1 cellular context compared by ENCODE assay signal in the genomic region with DNA sequence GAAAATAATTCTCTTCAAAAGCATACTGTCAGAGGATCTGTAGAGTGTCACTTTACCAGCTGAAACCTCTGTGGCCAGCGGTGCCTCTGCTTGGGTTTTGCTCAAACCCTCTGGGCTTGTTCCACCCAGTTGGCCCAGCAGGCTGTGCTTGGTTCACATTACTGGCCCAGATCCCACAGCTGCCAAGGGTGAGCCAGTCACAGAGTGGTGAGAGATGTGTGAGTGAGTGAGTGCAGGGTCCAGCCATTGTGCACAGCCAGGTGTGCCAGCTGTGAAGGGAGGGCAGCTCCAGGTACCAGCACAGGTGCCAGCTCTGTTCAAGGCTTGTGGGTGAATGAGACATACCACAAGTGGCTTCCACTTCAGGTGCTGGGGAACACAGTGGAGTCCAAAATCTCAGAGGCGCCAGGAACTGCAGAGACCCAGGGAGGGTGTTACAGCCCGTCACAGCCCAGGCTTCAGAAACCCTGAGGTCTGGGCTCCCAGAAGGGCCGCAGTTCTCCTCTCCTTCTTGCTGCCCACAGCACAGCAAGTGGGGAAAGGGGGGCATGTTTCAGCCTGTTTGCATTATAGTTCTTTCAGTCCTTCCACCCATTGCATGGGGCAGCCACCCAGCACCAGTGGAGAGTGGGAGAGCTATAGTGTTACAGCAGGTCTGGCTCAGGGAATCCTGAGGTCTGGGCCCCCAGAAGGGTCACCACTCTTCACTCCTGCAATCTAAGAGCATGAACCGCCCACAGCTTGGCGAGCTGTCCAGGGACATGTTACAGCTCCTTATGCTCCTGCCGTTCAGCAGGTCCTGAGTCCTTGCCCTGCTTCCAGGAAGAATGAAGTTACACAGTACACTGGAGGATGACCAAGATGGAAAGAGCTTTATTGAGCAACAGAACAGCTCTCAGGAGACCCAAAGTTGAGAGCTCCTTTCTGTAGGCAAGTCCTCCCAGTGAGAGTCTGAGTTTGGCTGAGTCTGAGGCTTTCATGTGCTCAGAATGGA.
TF ChIP-seq lines count a peak whose summit lies in the region.

No MANE protein-coding gene starts in this region.

TF ChIP-seq in H1, 55 proteins besides CTCF, POLR2A, EP300 and RAD21 (continued from another document):
- TF ChIP-seq EGR1 (IDR thresholded peaks at IDR 0.05; ENCODE audit: borderline replicate concordance, low read depth, low read length) (no peak), ASH2L (IDR thresholded peaks at IDR 0.05; ENCODE audit: low read length) (no peak), SIX5 (IDR thresholded peaks at IDR 0.05; ENCODE audit: low read depth, low read length) (no peak), SIRT6 (IDR thresholded peaks at IDR 0.05; ENCODE audit: low read length) (no peak), SP4 (IDR thresholded peaks at IDR 0.05; ENCODE audit: low read length) (no peak), CBX8 (IDR thresholded peaks at IDR 0.05; ENCODE audit: borderline replicate concordance, low read depth, low read length) (no peak), HDAC6 (IDR thresholded peaks at IDR 0.05; ENCODE audit: low read depth, low read length) (no peak), CTBP2 (IDR thresholded peaks at IDR 0.05; ENCODE audit: borderline replicate concordance, insufficient read depth, insufficient read length, low read length) (no peak)
- TF ChIP-seq, protein P1, sequence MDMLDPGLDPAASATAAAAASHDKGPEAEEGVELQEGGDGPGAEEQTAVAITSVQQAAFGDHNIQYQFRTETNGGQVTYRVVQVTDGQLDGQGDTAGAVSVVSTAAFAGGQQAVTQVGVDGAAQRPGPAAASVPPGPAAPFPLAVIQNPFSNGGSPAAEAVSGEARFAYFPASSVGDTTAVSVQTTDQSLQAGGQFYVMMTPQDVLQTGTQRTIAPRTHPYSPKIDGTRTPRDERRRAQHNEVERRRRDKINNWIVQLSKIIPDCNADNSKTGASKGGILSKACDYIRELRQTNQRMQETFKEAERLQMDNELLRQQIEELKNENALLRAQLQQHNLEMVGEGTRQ (IDR thresholded peaks at IDR 0.05; ENCODE audit: low read length) = no peak
